Comparison of ENCODE assay signal across 8 cellular contexts in the genomic region with DNA sequence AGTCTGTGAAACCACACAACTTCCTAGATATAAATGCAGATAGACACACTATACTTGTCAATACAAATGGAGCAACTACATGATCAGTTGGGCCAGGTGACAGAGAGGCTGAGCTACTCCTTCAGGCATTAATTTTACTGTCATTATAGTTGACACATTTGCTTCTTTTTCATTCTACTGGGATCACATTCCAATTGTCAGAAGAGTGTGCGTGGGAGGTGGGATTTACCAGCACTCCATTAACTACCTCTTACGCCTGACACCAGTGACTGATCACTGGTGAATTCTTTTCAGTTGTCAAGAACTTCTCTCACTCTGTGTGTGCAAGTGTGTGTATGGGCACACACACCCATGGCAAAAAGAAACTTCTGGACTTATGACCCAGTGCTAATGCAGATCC.
"Had no signal": no experiment of that assay in that cellular context is flagged by ENCODE, and none has a peak within 500 bp of the region (broad histone marks: within the 10 kb centered on the region; RNA-seq: fewer than 3 reads in every experiment).

No MANE protein-coding gene starts in this region.

- FAIRE-seq: H1, H54, HepG2 had no signal

- H3K4me3 ChIP-seq: GM23338 had no signal

- H2AFZ ChIP-seq: GM23338 had no signal

- H3K4me2 ChIP-seq: GM23338 had no signal

- DNase-seq: H9, HCEC 1CT, KBM-7 had no signal

- H3K27ac ChIP-seq: HL-60 had no signal

- ATAC-seq: GM23338, HepG2 had no signal
